In the genomic region with DNA sequence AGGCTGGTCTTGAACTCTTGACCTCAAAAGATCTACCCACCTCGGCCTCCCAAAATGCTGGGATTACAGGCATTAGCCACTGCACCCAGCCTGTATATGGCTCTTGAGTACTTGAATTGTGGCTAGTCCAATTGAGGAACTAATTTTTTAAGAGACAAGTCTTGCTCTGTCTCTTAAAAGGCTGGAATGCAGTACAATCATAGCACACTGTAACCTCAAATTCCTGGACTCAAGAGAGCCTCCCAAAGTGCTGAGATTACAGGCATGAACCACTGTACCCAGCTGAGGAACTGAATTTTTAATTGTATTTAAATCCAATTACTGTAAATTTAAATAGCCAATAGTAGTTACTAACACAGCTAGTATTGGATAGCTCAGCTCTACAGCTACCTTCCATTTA, we compare ENCODE assay signal across 27 cellular contexts. TPM values are rescaled to one million over a fixed set of nuclear protein-coding genes. Genes with fewer than 3 reads are reported as not detected.
DNase-seq lines count a peak whose midpoint lies in the region; FAIRE-seq and TF ChIP-seq lines count a peak whose summit lies in the region.
"Had no signal": no experiment of that assay in that cellular context is flagged by ENCODE, and none has a peak within 500 bp of the region (broad histone marks: within the 10 kb centered on the region; RNA-seq: fewer than 3 reads in every experiment).

No MANE protein-coding gene starts in this region.

- peaks cover 32% of the 10 kb centered on the region for H3K36me3 ChIP-seq in GM23248 (ENCODE audit: low read depth)
- peaks cover 16% of the 10 kb centered on the region for H3K36me3 ChIP-seq in astrocyte (ENCODE audit: insufficient read depth, low read length)
- H3K36me3 ChIP-seq in transverse colon: peaks cover 0 to 33% (median 10%) of the 10 kb centered on the region in 4 donors
- H3K36me3 ChIP-seq in Caco-2 (ENCODE audit: control insufficient read depth, insufficient read depth, low read length): peaks cover 1% of the 10 kb centered on the region; the same call in 1 of the 2 replicates

- no peaks in the 10 kb centered on the region for H4K20me1 ChIP-seq in GM23248 (ENCODE audit: insufficient read depth)
- peaks cover 11% of the 10 kb centered on the region for H4K20me1 ChIP-seq in astrocyte (ENCODE audit: insufficient read depth, low read length)

- in situ Hi-C loops in GM23248 (cut with MboI): no loop called here
- in situ Hi-C loops in transverse colon (cut with MboI; ENCODE audit: low pct_ligation_motif_present in 1 of 4, low pct_unique_long_range_greater_than_20kb in 1 of 4, low sequenced_read_pairs in 3 of 4): no loop called here

- H3K4me1 Mint-ChIP-seq in astrocyte (ENCODE audit: low read depth, unreplicated experiment) (peaks cover 4% of the 10 kb centered on the region), Caco-2 (ENCODE audit: low read depth, unreplicated experiment) (no peaks in the 10 kb centered on the region)
- H3K4me1 Mint-ChIP-seq: GM23338 had no signal

- no peaks in the 10 kb centered on the region for H3K9me3 ChIP-seq in GM23248 (ENCODE audit: low read depth)
- H3K9me3 ChIP-seq in astrocyte (ENCODE audit: insufficient read depth, low read depth, low read length): no peaks in the 10 kb centered on the region
- no peaks in the 10 kb centered on the region for H3K9me3 ChIP-seq in transverse colon
- H3K9me3 ChIP-seq in Caco-2: no peaks in the 10 kb centered on the region
- H3K9me3 ChIP-seq: HAP-1, SK-N-SH had no signal

- H3K27ac Mint-ChIP-seq in astrocyte (ENCODE audit: unreplicated experiment) (peak overlapping the region; percentile 35), Caco-2 (ENCODE audit: unreplicated experiment) (no peak overlapping the region)
- H3K27ac Mint-ChIP-seq: GM23338 had no signal

- CTCF ChIA-PET in Caco-2 (lab: Charles Lee): no interaction called here

- H3K27me3 Mint-ChIP-seq in astrocyte (ENCODE audit: low read depth, unreplicated experiment): no peaks in the 10 kb centered on the region
- H3K27me3 Mint-ChIP-seq in Caco-2 (ENCODE audit: insufficient read depth, unreplicated experiment): no peaks in the 10 kb centered on the region

- H2AFZ ChIP-seq in GM23248: no peak overlapping the region
- H2AFZ ChIP-seq in astrocyte (ENCODE audit: low read depth, low read length): no peak overlapping the region
- H2AFZ ChIP-seq: GM23338 had no signal

- TF ChIP-seq EP300 in transverse colon (IDR thresholded peaks at IDR 0.05; ENCODE audit: low read depth): no peak

- 94 to 100% methylated on average over 1 of the region's 1 CpG for WGBS in GM23248 (ENCODE audit: low coverage in 1 of 2, low lambda C conversion rate in 2 of 2, missing lambda C conversion rate in 2 of 2), 2 experiments
- 100% methylated on average over 1 of the region's 1 CpG for WGBS in transverse colon (ENCODE audit: low coverage in 1 of 2), 2 donors

- intact Hi-C loops in transverse colon (cut with DNase I; ENCODE audit: low total_unique reads): no loop called here
- intact Hi-C loops in Caco-2 (cut with micrococcal nuclease; ENCODE audit: unreplicated experiment): no loop called here

- H3F3A ChIP-seq in GM23248 (ENCODE audit: insufficient read depth): peaks cover 21% of the 10 kb centered on the region

- no peak for FAIRE-seq in astrocyte (lab: Jason Lieb, UNC)
- FAIRE-seq: D721Med, GM12891, HepG2 had no signal

- H3K4me3 ChIP-seq in GM23248: no peak overlapping the region
- no peak overlapping the region for H3K4me3 ChIP-seq in astrocyte (ENCODE audit: insufficient read depth, low read depth, low read length)
- H3K4me3 ChIP-seq in fibroblast of villous mesenchyme (ENCODE audit: low read depth, low read length): no peak overlapping the region
- H3K4me3 ChIP-seq in transverse colon: no peak overlapping the region
- H3K4me3 ChIP-seq in Caco-2 (ENCODE audit: low read depth, low read length): no peak overlapping the region
- H3K4me3 ChIP-seq: GM23338, HAP-1 had no signal

- TF ChIP-seq POLR2A in transverse colon (IDR thresholded peaks at IDR 0.05): no peak

- DNase-seq in GM23248 (peak; percentile 24), astrocyte (ENCODE audit: low read depth) (peak; percentile 65), fibroblast of villous mesenchyme (ENCODE audit: low read depth) (peak; percentile 7), transverse colon (no peak), Caco-2 (no peak), iPS-NIHi7 (ENCODE audit: extremely low spot score) (no peak), activated gamma-delta T cell treated with Interleukin-2 at 50 U/mL for 16 hours (no peak)
- DNase-seq: ACHN; DMS79; KG1; NCI-H1092 treated with DMSO at 0.1 percent for 48 hours; NCI-H1694; NCI-H2081; NCI-H2171; NCI-H345; NCI-H524; NCI-H774; NK-92 treated with Interleukin-12 subunit alpha and Interleukin-12 subunit beta, amount 100 ng/mL, for 24 hours; SIG-M5; SK-N-SH had no signal

- H3K9ac ChIP-seq in GM23248 (no peak overlapping the region), astrocyte (ENCODE audit: low read length) (no peak overlapping the region)
- H3K9ac ChIP-seq: SK-N-SH had no signal

- H3K27ac ChIP-seq in GM23248 (no peak overlapping the region), astrocyte (ENCODE audit: low read depth, low read length) (no peak overlapping the region), transverse colon (no peak overlapping the region)
- H3K27ac ChIP-seq: C4-2B, HL-60 had no signal

- no TSS peak for BruUV-seq in Caco-2 (replicated peaks; lab: Mats Ljungman, UMichigan)

- H3K4me2 ChIP-seq in GM23248 (ENCODE audit: unreplicated experiment): no peak overlapping the region
- H3K4me2 ChIP-seq in astrocyte (ENCODE audit: low read length): no peak overlapping the region
- H3K4me2 ChIP-seq: GM23338, SK-N-SH had no signal

- no peak overlapping the region for H3K4me3 Mint-ChIP-seq in astrocyte (ENCODE audit: unreplicated experiment)
- no peak overlapping the region for H3K4me3 Mint-ChIP-seq in Caco-2 (ENCODE audit: unreplicated experiment)
- H3K4me3 Mint-ChIP-seq: GM23338 had no signal

- H3K9me3 Mint-ChIP-seq in astrocyte (ENCODE audit: unreplicated experiment) (no peaks in the 10 kb centered on the region), Caco-2 (ENCODE audit: unreplicated experiment) (no peaks in the 10 kb centered on the region)
- H3K9me3 Mint-ChIP-seq: GM23338 had no signal

- no peaks in the 10 kb centered on the region for H3K9me2 ChIP-seq in GM23248 (ENCODE audit: insufficient read depth)
- H3K9me2 ChIP-seq: SK-N-SH had no signal

- peaks cover 79% of the 10 kb centered on the region for H3K79me2 ChIP-seq in GM23248 (ENCODE audit: insufficient read depth)
- peaks cover 53% of the 10 kb centered on the region for H3K79me2 ChIP-seq in astrocyte (ENCODE audit: insufficient read depth, low read length)

- H3K4me1 ChIP-seq in GM23248 (ENCODE audit: insufficient read depth) (peaks cover 13% of the 10 kb centered on the region), astrocyte (ENCODE audit: insufficient read depth, low read length) (peaks cover 13% of the 10 kb centered on the region), transverse colon (no peaks in the 10 kb centered on the region), Caco-2 (no peaks in the 10 kb centered on the region)
- H3K4me1 ChIP-seq: HAP-1 had no signal

- H3K27me3 ChIP-seq in GM23248 (replicated peaks; ENCODE audit: insufficient read depth) (no peaks in the 10 kb centered on the region), astrocyte (ENCODE audit: insufficient read depth, low read length) (no peaks in the 10 kb centered on the region), transverse colon (no peaks in the 10 kb centered on the region), Caco-2 (replicated peaks; ENCODE audit: control insufficient read depth, insufficient read depth, low read length) (no peaks in the 10 kb centered on the region)

- POLR2A ChIA-PET in Caco-2 (lab: Charles Lee): no interaction called here

- TF ChIP-seq CTCF in astrocyte (IDR thresholded peaks at IDR 0.05; ENCODE audit: insufficient read depth, low read depth, low read length) (no peak), fibroblast of villous mesenchyme (IDR thresholded peaks at IDR 0.05; ENCODE audit: insufficient read depth, low read depth, low read length) (no peak), transverse colon (IDR thresholded peaks at IDR 0.05) (no peak), Caco-2 (IDR thresholded peaks at IDR 0.05; ENCODE audit: insufficient read depth in 1 of 2, low read depth in 1 of 2, low read length in 1 of 2, severe bottlenecking in 1 of 2, unreplicated experiment in 1 of 2) (no peak)

- H3K36me3 Mint-ChIP-seq in astrocyte (ENCODE audit: low read depth, unreplicated experiment) (peaks cover 14% of the 10 kb centered on the region), Caco-2 (ENCODE audit: insufficient read depth, unreplicated experiment) (peaks cover 74% of the 10 kb centered on the region)

RNA-seq across cellular contexts. Expression of gene MED13, which starts 50.6 kb away (rescaled TPM):
- total RNA-seq in GM23248 (2014; rRNA removed; shearing (Covaris generic)): 25.2 and 51.6 TPM in 2 replicates
- 4.3 and 4.6 TPM in 2 replicates for polyA plus RNA-seq in GM23248 (2016; fragmentation: Nextera tagmentation; extraction: Ambion mirVana)
- total RNA-seq in astrocyte: 49.3 and 55.0 TPM in 2 replicates
- total RNA-seq in fibroblast of villous mesenchyme: 65.1 and 88.1 TPM in 2 replicates
- 100 to 1,000 TPM in 3 of 4 donors, 10 to 100 TPM in 1; 75.0 to 131 (median 105) TPM for total RNA-seq in transverse colon
- 77.6 and 79.6 TPM in 2 replicates for total RNA-seq in Caco-2 (2022)

Comparison
In these comparisons a context has a peak if more than half of its experiments do, and no peak if none do; other contexts are left out.
1. DNase-seq: peak in GM23248 (single experiment), astrocyte (single experiment) and fibroblast of villous mesenchyme (single experiment); none in transverse colon (single experiment), Caco-2 (0 of 2), iPS-NIHi7 (single experiment) and activated gamma-delta T cell treated with Interleukin-2 at 50 U/mL for 16 hours (single experiment).